ENCODE assay signal across 2 cellular contexts in the genomic region with DNA sequence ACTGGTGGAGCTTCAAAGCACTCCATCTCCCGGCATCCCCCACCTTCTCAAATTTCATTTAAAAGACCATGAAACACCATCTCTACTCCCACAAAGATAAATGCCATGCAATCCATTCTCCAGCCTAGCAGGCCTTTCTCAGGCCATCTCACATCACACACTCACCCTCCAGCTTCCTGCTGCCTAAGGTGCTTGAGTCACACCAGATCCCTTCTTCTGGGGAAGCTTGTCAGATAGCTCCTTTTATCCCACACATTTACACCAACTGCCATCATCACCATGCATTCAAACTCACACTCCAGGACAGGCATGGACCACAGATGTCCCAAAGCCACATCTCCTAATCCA.
TF ChIP-seq lines count a peak whose summit lies in the region.

No MANE protein-coding gene starts in this region.

TF ChIP-seq in IMR-90, 13 proteins besides CTCF, POLR2A, EP300 and RAD21:
- TF ChIP-seq RCOR1 (IDR thresholded peaks at IDR 0.05; ENCODE audit: insufficient replicate concordance, low read length) (no peak), MXI1 (IDR thresholded peaks at IDR 0.05; ENCODE audit: borderline replicate concordance, low read depth, low read length) (no peak), CHD1 (IDR thresholded peaks at IDR 0.05; ENCODE audit: low read depth, low read length) (no peak), MAZ (IDR thresholded peaks at IDR 0.05; ENCODE audit: borderline replicate concordance, low read depth, low read length) (0 out of 2 replicates have a peak, but pooled peaks have one; percentile 19), RFX5 (IDR thresholded peaks at IDR 0.05; ENCODE audit: low read depth, low read length) (no peak), SMC3 (IDR thresholded peaks at IDR 0.05; ENCODE audit: low read depth, low read length) (0 out of 2 replicates have a peak, but pooled peaks have one; percentile 5), MAFK (IDR thresholded peaks at IDR 0.05; ENCODE audit: low read depth, low read length) (no peak), BHLHE40 (IDR thresholded peaks at IDR 0.05; ENCODE audit: low read depth, low read length) (peak; percentile 50; the same call in 1 of the 2 replicates), FOS (IDR thresholded peaks at IDR 0.05; ENCODE audit: low read depth, low read length) (0 out of 2 replicates have a peak, but pooled peaks have one; percentile 29), ELK1 (IDR thresholded peaks at IDR 0.05; ENCODE audit: borderline replicate concordance, low read depth, low read length) (no peak), CEBPB (IDR thresholded peaks at IDR 0.05; ENCODE audit: low read depth, low read length) (no peak), NFE2L2 (IDR thresholded peaks at IDR 0.05; ENCODE audit: low read depth, low read length) (no peak)
- TF ChIP-seq, protein P1, sequence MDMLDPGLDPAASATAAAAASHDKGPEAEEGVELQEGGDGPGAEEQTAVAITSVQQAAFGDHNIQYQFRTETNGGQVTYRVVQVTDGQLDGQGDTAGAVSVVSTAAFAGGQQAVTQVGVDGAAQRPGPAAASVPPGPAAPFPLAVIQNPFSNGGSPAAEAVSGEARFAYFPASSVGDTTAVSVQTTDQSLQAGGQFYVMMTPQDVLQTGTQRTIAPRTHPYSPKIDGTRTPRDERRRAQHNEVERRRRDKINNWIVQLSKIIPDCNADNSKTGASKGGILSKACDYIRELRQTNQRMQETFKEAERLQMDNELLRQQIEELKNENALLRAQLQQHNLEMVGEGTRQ (IDR thresholded peaks at IDR 0.05; ENCODE audit: low read depth, low read length) = no peak

TF ChIP-seq in GM23338, 12 proteins besides CTCF, POLR2A, EP300 and RAD21:
- no peak for TF ChIP-seq CREB1 (CRISPR knock-in tag; IDR thresholded peaks at IDR 0.05; ENCODE audit: low read depth)
- TF ChIP-seq JUNB (IDR thresholded peaks at IDR 0.05; ENCODE audit: unreplicated experiment) = no peak
- no peak for TF ChIP-seq ETS1 (IDR thresholded peaks at IDR 0.05)
- TF ChIP-seq EZH2 (IDR thresholded peaks at IDR 0.05; ENCODE audit: low read depth, unreplicated experiment) = no peak
- no peak for TF ChIP-seq STAT1 (IDR thresholded peaks at IDR 0.05; ENCODE audit: unreplicated experiment)
- no peak for TF ChIP-seq ZNF462 (CRISPR knock-in tag; IDR thresholded peaks at IDR 0.05)
- no peak for TF ChIP-seq NANOG (IDR thresholded peaks at IDR 0.05; ENCODE audit: borderline replicate concordance)
- no peak for TF ChIP-seq EZH2phosphoT487 (IDR thresholded peaks at IDR 0.05; ENCODE audit: unreplicated experiment)
- TF ChIP-seq REST (IDR thresholded peaks at IDR 0.05; ENCODE audit: unreplicated experiment) = no peak
- no peak for TF ChIP-seq ZNF331 (CRISPR knock-in tag; IDR thresholded peaks at IDR 0.05; ENCODE audit: low read depth)
- TF ChIP-seq POLR2AphosphoS5 (IDR thresholded peaks at IDR 0.05; ENCODE audit: low read depth) = no peak
- TF ChIP-seq ZNF114 (CRISPR knock-in tag; IDR thresholded peaks at IDR 0.05) = no peak
